8 cellular contexts compared by ENCODE assay signal in the genomic region with DNA sequence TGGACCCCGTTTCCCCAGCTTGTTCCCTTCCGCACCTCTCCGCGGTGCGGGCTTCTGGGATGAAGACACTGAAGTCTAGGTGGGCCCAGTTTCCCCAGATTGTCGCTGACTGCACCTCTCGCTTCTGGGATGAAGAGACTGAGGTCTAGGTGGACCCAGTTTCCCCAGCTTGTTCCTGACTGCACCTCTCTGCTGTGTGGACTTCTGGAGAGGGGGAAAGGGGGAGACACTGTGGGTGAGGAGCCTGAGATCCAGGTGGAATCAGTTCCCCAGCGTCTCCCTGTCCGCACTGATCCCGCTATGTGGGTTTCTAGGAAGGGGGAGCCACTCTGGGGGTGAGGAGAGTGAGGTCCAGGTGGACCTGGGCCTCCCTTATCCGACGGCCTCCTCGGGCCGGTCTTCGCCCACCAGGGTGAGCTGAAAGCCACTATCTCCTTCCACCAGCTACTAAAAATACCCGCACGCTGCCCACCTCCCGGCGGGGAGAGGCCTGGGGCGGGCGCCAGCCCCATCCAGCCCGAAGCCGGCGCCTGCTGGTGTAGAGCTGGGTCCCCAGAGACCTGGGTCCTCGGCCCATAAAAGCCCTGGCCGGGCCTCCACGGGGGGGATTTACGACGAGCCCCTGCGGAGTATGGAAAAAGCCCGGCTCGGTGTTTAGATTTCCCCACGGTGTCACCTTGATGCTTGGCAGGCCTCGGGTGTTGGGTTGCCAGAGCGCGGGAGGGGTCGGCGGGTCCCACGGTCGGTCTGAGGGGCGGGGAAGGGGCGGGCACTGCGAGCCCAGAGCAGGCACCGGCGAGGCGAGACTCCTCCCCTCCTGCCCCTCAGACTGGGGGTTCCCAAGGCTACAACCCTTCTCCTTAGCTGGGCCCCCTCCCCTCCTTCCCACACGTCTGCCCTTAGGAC. TPM values are rescaled to one million over a fixed set of nuclear protein-coding genes. Genes with fewer than 3 reads are reported as not detected.
DNase-seq lines count a peak whose midpoint lies in the region; ATAC-seq and TF ChIP-seq lines count a peak whose summit lies in the region.

No MANE protein-coding gene starts in this region.

- intact Hi-C loops in heart right ventricle (cut with DNase I) = loop anchor here in 3 of 10 donors (5.0 kb wide), 2 partner anchors 53 to 63 kb away; no protein-coding TSS in a partner anchor

- WGBS in heart right ventricle, 2 donors = 3% methylated on average over 44 to 47 of the region's 47 CpGs

- ATAC-seq in heart right ventricle (peak; percentile 25 to 82 (median 65)), GM18867 (IDR thresholded peaks at IDR 0.05; ENCODE audit: unreplicated experiment) (no peak), GM19467 (IDR thresholded peaks at IDR 0.05; ENCODE audit: unreplicated experiment) (no peak)

- peaks cover 0 to 39% (median 27%) of the 10 kb centered on the region in 7 donors for H3K27me3 ChIP-seq in heart right ventricle

- peaks cover 0 to 25% (median 3%) of the 10 kb centered on the region in 9 donors for H3K4me1 ChIP-seq in heart right ventricle

- H3K4me3 ChIP-seq in heart right ventricle (peak overlapping the region in 9 of 10 donors; percentile 28 to 63 (median 40)), skeletal muscle cell (ENCODE audit: low read depth, low read length) (peak overlapping the region; percentile 81)

- no peaks in the 10 kb centered on the region for H3K9me3 ChIP-seq in heart right ventricle

- H3K27ac ChIP-seq in heart right ventricle = peak overlapping the region; percentile 35 to 89 (median 73)

- no peaks in the 10 kb centered on the region for H3K36me3 ChIP-seq in heart right ventricle

- TF ChIP-seq CTCF in heart right ventricle (IDR thresholded peaks at IDR 0.05) = peak in 3 of 9 donors; percentile 16 to 26 (median 23)

- DNase-seq in DMS79 (lab: John Stamatoyannopoulos, UW) = peak; percentile 58
- DNase-seq in NCI-H1105 (lab: John Stamatoyannopoulos, UW) = peak; percentile 63
- peak; percentile 12 for DNase-seq in activated T-helper 9 cell treated with anti-CD3 and anti-CD28 coated beads, Interleukin-2, amount 50 U/mL, for 16 hours (ENCODE audit: low read depth)
- peak; percentile 43 to 54 for DNase-seq in heart right ventricle
- no peak for DNase-seq in skeletal muscle cell (ENCODE audit: low read depth)
- no peak for DNase-seq in kidney tubule cell (ENCODE audit: low spot score)

RNA-seq across cellular contexts. Expression of a gene that starts 10.6 kb away (rescaled TPM):
- not detected for total RNA-seq in heart right ventricle
- not detected for polyA plus RNA-seq in heart right ventricle

RNA-seq across cellular contexts. Expression of a gene that starts 22.3 kb away (rescaled TPM):
- total RNA-seq in heart right ventricle = not detected
- polyA plus RNA-seq in heart right ventricle = under 1 TPM in 1 of 2 donors, not detected in 1; 0.01 TPM

RNA-seq across cellular contexts. Expression of a gene that starts 24.0 kb away (rescaled TPM):
- total RNA-seq in heart right ventricle = 10 to 100 TPM in 8 of 10 donors, 1 to 10 TPM in 2; 4.5 to 40.4 (median 14.8) TPM
- 10 to 100 TPM; 15.4 to 38.1 TPM for polyA plus RNA-seq in heart right ventricle

RNA-seq across cellular contexts. Expression of a gene that starts 38.0 kb away (rescaled TPM):
- 10 to 100 TPM; 11.5 to 27.8 (median 14.2) TPM for total RNA-seq in heart right ventricle
- polyA plus RNA-seq in heart right ventricle = 10 to 100 TPM; 22.7 to 37.7 TPM

RNA-seq across cellular contexts. Expression of a gene that starts 41.4 kb away (rescaled TPM):
- under 1 TPM in 1 of 10 donors, not detected in 9; 0.21 TPM for total RNA-seq in heart right ventricle
- not detected for polyA plus RNA-seq in heart right ventricle

Comparison
In these comparisons a context has a peak if more than half of its experiments do, and no peak if none do; other contexts are left out.
1. DNase-seq: peak in DMS79 (single experiment), NCI-H1105 (single experiment), activated T-helper 9 cell treated with anti-CD3 and anti-CD28 coated beads, Interleukin-2, amount 50 U/mL, for 16 hours (single experiment) and heart right ventricle (2 of 2); none in skeletal muscle cell (single experiment) and kidney tubule cell (single experiment).
2. ATAC-seq: peak in heart right ventricle (8 of 8); none in GM18867 (single experiment) and GM19467 (single experiment).